8 cellular contexts compared by ENCODE assay signal in genomic region chr1:1200876-1201810, GRCh38. TPM values are rescaled to one million over a fixed set of nuclear protein-coding genes. Genes with fewer than 3 reads are reported as not detected.
DNase-seq lines count a peak whose midpoint lies in the region; ATAC-seq and TF ChIP-seq lines count a peak whose summit lies in the region.

No MANE protein-coding gene starts in this region.

- H2BK5ac ChIP-seq in trophoblast cell (ENCODE audit: low read depth, low read length, poor library complexity): no peak overlapping the region

- H3K79me1 ChIP-seq in trophoblast cell (ENCODE audit: low read length): peaks cover 1% of the 10 kb centered on the region

- no peak overlapping the region for H3K23ac ChIP-seq in trophoblast cell (ENCODE audit: low read length)

- no peaks in the 10 kb centered on the region for H3K79me2 ChIP-seq in trophoblast cell (ENCODE audit: control insufficient read depth, insufficient read depth, low read length, poor library complexity)

- H3K4me1 ChIP-seq in trophoblast cell (ENCODE audit: control insufficient read depth in 1 of 2, insufficient read depth in 2 of 2, low read length in 2 of 2) (peaks cover 0 to 3% of the 10 kb centered on the region in 2 experiments), upper lobe of left lung (peaks cover 10 to 22% (median 13%) of the 10 kb centered on the region in 4 donors)

- no peak for TF ChIP-seq EP300 in upper lobe of left lung (IDR thresholded peaks at IDR 0.05)

- no peak overlapping the region for H3K14ac ChIP-seq in trophoblast cell (ENCODE audit: low read length)

- no peak overlapping the region for H4K91ac ChIP-seq in trophoblast cell (ENCODE audit: low read depth, low read length)

- H3K9me3 ChIP-seq in trophoblast cell (ENCODE audit: insufficient read depth, low read depth, low read length): peaks cover 9% of the 10 kb centered on the region
- no peaks in the 10 kb centered on the region for H3K9me3 ChIP-seq in upper lobe of left lung

- H2AFZ ChIP-seq in trophoblast cell (ENCODE audit: insufficient read depth, low read length, poor library complexity): peak overlapping the region; percentile 60

- H2BK120ac ChIP-seq in trophoblast cell (ENCODE audit: insufficient read depth, low read length, poor library complexity): no peak overlapping the region

- H3K4ac ChIP-seq in trophoblast cell (ENCODE audit: low read depth, low read length): no peak overlapping the region

- peak in 1 of 4 donors; percentile 28 for TF ChIP-seq POLR2A in upper lobe of left lung (IDR thresholded peaks at IDR 0.05)

- H4K12ac ChIP-seq in trophoblast cell (ENCODE audit: low read depth, low read length): no peak overlapping the region

- H3K18ac ChIP-seq in trophoblast cell (ENCODE audit: low read length): no peak overlapping the region

- peak in 1 of 2 donors; percentile 76 for ATAC-seq in upper lobe of left lung (ENCODE audit: low FRiP score in 2 of 2)
- no peak for ATAC-seq in GM21529 (IDR thresholded peaks at IDR 0.05; ENCODE audit: unreplicated experiment)
- ATAC-seq in HG03159 (IDR thresholded peaks at IDR 0.05; ENCODE audit: unreplicated experiment): no peak

- H3K36me3 ChIP-seq in trophoblast cell (ENCODE audit: control insufficient read depth in 1 of 2, insufficient read depth in 2 of 2, low read length in 2 of 2): no peaks in the 10 kb centered on the region
- H3K36me3 ChIP-seq in upper lobe of left lung: no peaks in the 10 kb centered on the region

- peaks cover 22% of the 10 kb centered on the region for H3K27me3 ChIP-seq in trophoblast cell (ENCODE audit: insufficient read depth, low read length)
- peaks cover 0 to 15% (median 7%) of the 10 kb centered on the region in 4 donors for H3K27me3 ChIP-seq in upper lobe of left lung

- H2BK12ac ChIP-seq in trophoblast cell (ENCODE audit: low read length): no peak overlapping the region

- H3K27ac ChIP-seq in trophoblast cell (ENCODE audit: low read depth, low read length): no peak overlapping the region
- H3K27ac ChIP-seq in upper lobe of left lung: peak overlapping the region in 3 of 4 donors; percentile 30 to 74 (median 48)

- no peak overlapping the region for H3K9ac ChIP-seq in trophoblast cell (ENCODE audit: low read length)

- DNase-seq in GM19238 (ENCODE audit: insufficient read length, low spot score): peak; percentile 76
- peak; percentile 17 for DNase-seq in NCI-H345 (lab: John Stamatoyannopoulos, UW)
- peak; percentile 93 for DNase-seq in activated T-cell treated with anti-CD3 and anti-CD28 coated beads for 4 hours
- DNase-seq in fibroblast of peridontal ligament (ENCODE audit: extremely low read depth): peak; percentile 25
- peak in 1 of 2 donors; percentile 44 for DNase-seq in trophoblast cell
- peak in 1 of 2 donors; percentile 94 for DNase-seq in upper lobe of left lung

- no CpG with 5 or more reads among the region's 109 CpGs for WGBS in trophoblast cell (ENCODE audit: extremely low coverage, insufficient coverage, insufficient read length)
- WGBS in upper lobe of left lung, 2 donors: 2 to 19% methylated on average over 3 to 39 of the region's 109 CpGs

- H3K4me3 ChIP-seq in trophoblast cell (ENCODE audit: low read depth, low read length): peak overlapping the region; percentile 50
- H3K4me3 ChIP-seq in upper lobe of left lung: peak overlapping the region; percentile 3 to 61 (median 50)

- no peak for TF ChIP-seq CTCF in upper lobe of left lung (IDR thresholded peaks at IDR 0.05)

- no peak overlapping the region for H2AK5ac ChIP-seq in trophoblast cell (ENCODE audit: low read length)

- peak overlapping the region; percentile 65 for H4K8ac ChIP-seq in trophoblast cell (ENCODE audit: low read depth, low read length)

- H3K4me2 ChIP-seq in trophoblast cell (ENCODE audit: low read length): peak overlapping the region; percentile 82

RNA-seq across cellular contexts. Expression of gene TNFRSF18, which starts 5.2 kb away (rescaled TPM):
- polyA plus RNA-seq in trophoblast cell (2013): not detected in 2 replicates
- 1 to 10 TPM in 4 of 6 donors, under 1 TPM in 1, not detected in 1; 0.89 to 3.4 (median 2.1) TPM for total RNA-seq in upper lobe of left lung

RNA-seq across cellular contexts. Expression of gene TNFRSF4, which starts 12.8 kb away (rescaled TPM):
- 0.07 and 0.08 TPM in 2 replicates for polyA plus RNA-seq in trophoblast cell (2013)
- 10 to 100 TPM in 2 of 6 donors, 1 to 10 TPM in 3, under 1 TPM in 1; 0.46 to 15.4 (median 2.4) TPM for total RNA-seq in upper lobe of left lung

RNA-seq across cellular contexts. Expression of gene TTLL10, which starts 27.5 kb away (rescaled TPM):
- not detected in 2 replicates for polyA plus RNA-seq in trophoblast cell (2013)
- total RNA-seq in upper lobe of left lung: 10 to 100 TPM in 2 of 6 donors, 1 to 10 TPM in 3, under 1 TPM in 1; 0.86 to 14.5 (median 5.8) TPM

RNA-seq across cellular contexts. Expression of gene SDF4, which starts 30.7 kb away (rescaled TPM):
- polyA plus RNA-seq in trophoblast cell (2013): 136 and 142 TPM in 2 replicates
- 100 to 1,000 TPM in 5 of 6 donors, 10 to 100 TPM in 1; 79.0 to 172 (median 148) TPM for total RNA-seq in upper lobe of left lung

RNA-seq across cellular contexts. Expression of gene B3GALT6, which starts 30.9 kb away (rescaled TPM):
- polyA plus RNA-seq in trophoblast cell (2013): 16.1 and 16.2 TPM in 2 replicates
- 10 to 100 TPM; 15.2 to 31.3 (median 19.9) TPM for total RNA-seq in upper lobe of left lung
